In the genomic region with DNA sequence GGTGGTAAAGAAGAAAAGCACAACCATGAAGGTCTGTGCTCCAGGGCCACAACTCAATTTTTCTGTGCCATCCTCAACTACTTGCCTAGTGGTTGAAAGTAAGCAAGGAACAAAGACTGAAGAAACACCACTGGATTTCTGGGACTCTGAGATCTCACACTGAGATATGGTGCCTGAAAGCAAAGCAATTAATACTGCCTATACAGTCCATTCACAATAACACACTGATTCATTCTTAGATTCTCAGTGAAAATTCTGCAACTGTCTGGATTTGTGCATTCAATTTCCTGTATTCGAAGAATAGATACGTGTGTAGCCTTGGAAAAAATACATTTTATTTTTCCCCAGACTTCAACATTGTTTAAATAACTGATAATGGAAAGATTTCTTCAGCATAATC, we compare ENCODE assay signal across 1 cellular context.
TF ChIP-seq lines count a peak whose summit lies in the region.

No MANE protein-coding gene starts in this region.

TF ChIP-seq in K562, 482 proteins besides CTCF, POLR2A, EP300 and RAD21 (continued from another document):
- TF ChIP-seq, protein P1, sequence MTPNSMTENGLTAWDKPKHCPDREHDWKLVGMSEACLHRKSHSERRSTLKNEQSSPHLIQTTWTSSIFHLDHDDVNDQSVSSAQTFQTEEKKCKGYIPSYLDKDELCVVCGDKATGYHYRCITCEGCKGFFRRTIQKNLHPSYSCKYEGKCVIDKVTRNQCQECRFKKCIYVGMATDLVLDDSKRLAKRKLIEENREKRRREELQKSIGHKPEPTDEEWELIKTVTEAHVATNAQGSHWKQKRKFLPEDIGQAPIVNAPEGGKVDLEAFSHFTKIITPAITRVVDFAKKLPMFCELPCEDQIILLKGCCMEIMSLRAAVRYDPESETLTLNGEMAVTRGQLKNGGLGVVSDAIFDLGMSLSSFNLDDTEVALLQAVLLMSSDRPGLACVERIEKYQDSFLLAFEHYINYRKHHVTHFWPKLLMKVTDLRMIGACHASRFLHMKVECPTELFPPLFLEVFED (CRISPR knock-in tag; conservative IDR thresholded peaks at IDR 0.05) = no peak
- TF ChIP-seq NR2C2 (CRISPR knock-in tag; IDR thresholded peaks at IDR 0.05) (no peak), NR2C2 (tag; IDR thresholded peaks at IDR 0.05) (no peak), ZBTB7A (IDR thresholded peaks at IDR 0.05; ENCODE audit: borderline replicate concordance, control insufficient read depth, low read depth, low read length) (no peak), ZNF239 (CRISPR knock-in tag; IDR thresholded peaks at IDR 0.05) (no peak)
- TF ChIP-seq, protein P2, sequence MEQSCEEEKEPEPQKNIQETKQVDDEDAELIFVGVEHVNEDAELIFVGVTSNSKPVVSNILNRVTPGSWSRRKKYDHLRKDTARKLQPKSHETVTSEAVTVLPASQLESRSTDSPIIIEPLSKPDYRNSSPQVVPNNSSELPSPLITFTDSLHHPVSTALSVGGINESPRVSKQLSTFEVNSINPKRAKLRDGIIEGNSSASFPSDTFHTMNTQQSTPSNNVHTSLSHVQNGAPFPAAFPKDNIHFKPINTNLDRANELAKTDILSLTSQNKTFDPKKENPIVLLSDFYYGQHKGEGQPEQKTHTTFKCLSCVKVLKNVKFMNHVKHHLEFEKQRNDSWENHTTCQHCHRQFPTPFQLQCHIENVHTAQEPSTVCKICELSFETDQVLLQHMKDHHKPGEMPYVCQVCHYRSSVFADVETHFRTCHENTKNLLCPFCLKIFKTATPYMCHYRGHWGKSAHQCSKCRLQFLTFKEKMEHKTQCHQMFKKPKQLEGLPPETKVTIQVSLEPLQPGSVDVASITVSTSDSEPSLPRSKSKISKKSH (CRISPR knock-in tag; IDR thresholded peaks at IDR 0.05) = no peak
TF ChIP-seq in K562: peak in this region for 0.
